In the genomic region with DNA sequence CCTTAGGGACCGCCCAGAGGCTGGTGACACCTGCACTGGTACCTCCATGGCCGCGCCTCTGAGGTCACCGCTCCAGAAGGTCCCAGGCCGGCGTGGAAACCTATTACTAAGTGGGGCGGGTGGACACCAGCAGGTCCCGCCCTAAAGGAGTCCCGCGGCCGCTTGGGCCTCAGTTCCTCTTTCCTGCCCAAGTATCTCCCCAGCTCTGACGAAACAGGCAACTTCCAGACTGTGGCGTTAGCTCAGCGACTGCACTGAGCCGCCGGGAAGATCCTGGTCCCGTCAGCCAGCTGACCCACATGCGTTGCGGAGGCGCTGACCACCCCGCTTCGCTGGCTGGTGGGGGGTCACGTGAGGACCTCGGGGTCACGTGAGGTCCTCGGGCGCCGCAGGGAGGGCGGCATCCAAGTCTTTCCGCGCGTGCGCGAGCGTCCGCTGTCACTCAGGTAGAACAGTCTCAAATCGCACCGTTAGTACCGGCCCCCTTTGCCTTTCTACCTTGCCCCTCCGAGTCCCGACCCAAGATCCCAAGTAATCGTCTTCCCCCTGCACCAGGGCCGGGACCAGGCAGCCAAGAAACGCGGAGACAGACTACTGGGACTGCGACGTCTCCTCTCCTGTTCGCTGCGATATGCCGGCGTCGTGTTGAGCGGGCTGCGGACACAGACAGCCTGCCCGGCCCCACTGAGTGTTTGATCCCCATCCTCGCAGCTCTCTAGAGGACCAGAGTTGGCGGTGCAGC, we compare ENCODE assay signal across 8 cellular contexts. TPM values are rescaled to one million over a fixed set of nuclear protein-coding genes. Genes with fewer than 3 reads are reported as not detected.
DNase-seq lines count a peak whose midpoint lies in the region; ATAC-seq and TF ChIP-seq lines count a peak whose summit lies in the region.

No MANE protein-coding gene starts in this region.

- ATAC-seq in HG03139 (IDR thresholded peaks at IDR 0.05; ENCODE audit: unreplicated experiment) = peak; percentile 84
- ATAC-seq in lung (ENCODE audit: insufficient read depth, low FRiP score) = peak; percentile 92

- DNase-seq in NK-92 treated with Interleukin-12 subunit alpha and Interleukin-12 subunit beta, amount 100 ng/mL, for 24 hours (lab: John Stamatoyannopoulos, UW) = peak; percentile 71
- DNase-seq in NK-92 (lab: John Stamatoyannopoulos, UW; ENCODE audit: unreplicated experiment) (no peak), NCI-H446 treated with DMSO at 0.1 percent for 48 hours (lab: John Stamatoyannopoulos, UW) (peak; percentile 85), lung (ENCODE audit: low spot score) (peak; percentile 89)
- DNase-seq in activated CD4-positive, alpha-beta T cell treated with anti-CD3 and anti-CD28 coated beads, Interleukin-2, amount 50 U/mL, for 24 hours (ENCODE audit: low read depth in 1 of 2, low spot score in 1 of 2) = peak; percentile 61 to 73
- peak; percentile 76 for DNase-seq in stimulated activated CD8-positive, alpha-beta memory T cell treated with anti-CD3 and anti-CD28 coated beads, Interleukin-12 subunit alpha, Interleukin-12 subunit beta, amount 100 ng/mL, for 4 hours (ENCODE audit: low read depth)

- peak overlapping the region; percentile 83 for H3K27ac ChIP-seq in duodenal mucosa (ENCODE audit: low read depth, low read length)
- H3K27ac ChIP-seq in lung (ENCODE audit: low read depth in 1 of 2, low read length in 1 of 2) = peak overlapping the region; percentile 68 to 96

- H3K4me3 ChIP-seq in duodenal mucosa (ENCODE audit: low read depth in 1 of 2, low read length in 2 of 2) = peak overlapping the region; percentile 68 to 74
- H3K4me3 ChIP-seq in lung = peak overlapping the region; percentile 60

- no peak for TF ChIP-seq CTCF in lung (IDR thresholded peaks at IDR 0.05; ENCODE audit: control extremely low read depth, extremely low read depth)

- H3K9ac ChIP-seq in duodenal mucosa (ENCODE audit: low read depth in 1 of 2, low read length in 2 of 2) = peak overlapping the region; percentile 66 to 70

- H3K27me3 ChIP-seq in duodenal mucosa (ENCODE audit: control insufficient read depth in 1 of 2, insufficient read depth in 2 of 2, low read length in 2 of 2) (no peaks in the 10 kb centered on the region), lung (ENCODE audit: control insufficient read depth, insufficient read depth) (no peaks in the 10 kb centered on the region)

- WGBS in lung, 2 donors = 1% methylated on average over 51 to 57 of the region's 57 CpGs

- H3K4me1 ChIP-seq in duodenal mucosa (ENCODE audit: control insufficient read depth in 1 of 2, insufficient read depth in 2 of 2, low read length in 2 of 2) (no peaks in the 10 kb centered on the region), lung (ENCODE audit: control insufficient read depth in 2 of 2, insufficient read depth in 2 of 2, low read length in 2 of 2) (peaks cover 0 to 1% of the 10 kb centered on the region in 2 donors)

- H3K9me3 ChIP-seq in duodenal mucosa (ENCODE audit: control insufficient read depth in 1 of 2, low read length in 2 of 2) = no peaks in the 10 kb centered on the region
- no peaks in the 10 kb centered on the region for H3K9me3 ChIP-seq in lung (ENCODE audit: control insufficient read depth in 2 of 2, insufficient read depth in 1 of 2, low read length in 1 of 2)

- H3K36me3 ChIP-seq in duodenal mucosa (ENCODE audit: control insufficient read depth in 1 of 2, insufficient read depth in 2 of 2, low read length in 2 of 2) = no peaks in the 10 kb centered on the region
- no peaks in the 10 kb centered on the region for H3K36me3 ChIP-seq in lung (ENCODE audit: control insufficient read depth in 2 of 2, insufficient read depth in 2 of 2, low read length in 2 of 2)

RNA-seq across cellular contexts. Expression of a gene that starts 53.7 kb away (rescaled TPM):
- 10 to 100 TPM; 38.1 to 78.5 TPM for total RNA-seq in lung
- polyA plus RNA-seq in lung = 10 to 100 TPM in 1 of 2 donors, 1 to 10 TPM in 1; 7.1 to 11.8 TPM

RNA-seq across cellular contexts. Expression of a gene that starts 58.5 kb away (rescaled TPM):
- 1 to 10 TPM; 1.1 to 1.5 TPM for total RNA-seq in lung
- polyA plus RNA-seq in lung = under 1 TPM; 0.10 to 0.42 TPM
